6 cellular contexts compared by ENCODE assay signal in the genomic region with DNA sequence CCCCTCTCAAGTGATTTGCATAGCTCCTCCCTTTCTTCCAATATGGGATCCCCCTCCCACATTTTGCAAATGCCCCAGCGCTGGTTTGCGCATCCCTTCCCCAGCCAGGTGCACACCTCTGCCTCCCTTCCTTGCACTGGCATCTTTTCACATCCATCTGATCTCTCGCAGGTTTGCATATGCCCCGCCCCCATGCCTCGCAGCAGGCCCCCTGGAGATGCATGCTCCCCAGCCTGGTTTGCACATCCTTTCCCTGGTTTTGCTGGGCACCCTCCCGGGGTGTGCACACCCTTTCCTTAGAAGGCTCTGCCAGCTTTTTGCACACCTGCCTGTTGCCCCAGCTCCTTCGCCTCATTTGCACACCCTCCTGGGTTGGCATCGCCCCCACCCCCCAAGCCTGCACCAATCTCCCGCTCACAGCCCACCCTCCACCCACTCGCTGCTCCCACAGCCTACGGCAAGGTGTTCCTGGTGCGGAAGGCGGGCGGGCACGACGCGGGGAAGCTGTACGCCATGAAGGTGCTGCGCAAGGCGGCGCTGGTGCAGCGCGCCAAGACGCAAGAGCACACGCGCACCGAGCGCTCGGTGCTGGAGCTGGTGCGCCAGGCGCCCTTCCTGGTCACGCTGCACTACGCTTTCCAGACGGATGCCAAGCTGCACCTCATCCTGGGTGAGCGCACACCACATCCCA. TPM values are rescaled to one million over a fixed set of nuclear protein-coding genes. Genes with fewer than 3 reads are reported as not detected.
DNase-seq lines count a peak whose midpoint lies in the region; ATAC-seq and TF ChIP-seq lines count a peak whose summit lies in the region.

No MANE protein-coding gene starts in this region.

- H3K27me3 Mint-ChIP-seq in activated T-helper 1 cell treated with anti-CD3 and anti-CD28 coated beads, Interleukin-12 subunit alpha, Interleukin-12 subunit beta, Interleukin-2, Interleukin-4 antibody, amounts not matched to agents 30 ng/mL and 10 ng/mL and 1 ng/mL, durations not matched to agents 14 hours and 24 hours and 36 hours (ENCODE audit: insufficient read depth): no peaks in the 10 kb centered on the region

- TF ChIP-seq CTCF in HFF-Myc (IDR thresholded peaks at IDR 0.05; ENCODE audit: low read depth, low read length, missing control alignments): no peak
- TF ChIP-seq CTCF in left lung (IDR thresholded peaks at IDR 0.05): no peak

- H3K9me3 Mint-ChIP-seq in activated T-helper 1 cell treated with anti-CD3 and anti-CD28 coated beads, Interleukin-12 subunit alpha, Interleukin-12 subunit beta, Interleukin-2, Interleukin-4 antibody, amounts not matched to agents 30 ng/mL and 10 ng/mL and 1 ng/mL, durations not matched to agents 14 hours and 24 hours and 36 hours: no peaks in the 10 kb centered on the region

- H3K36me3 Mint-ChIP-seq in activated T-helper 1 cell treated with anti-CD3 and anti-CD28 coated beads, Interleukin-12 subunit alpha, Interleukin-12 subunit beta, Interleukin-2, Interleukin-4 antibody, amounts not matched to agents 30 ng/mL and 10 ng/mL and 1 ng/mL, durations not matched to agents 14 hours and 24 hours and 36 hours (ENCODE audit: low read depth): peaks cover 37% of the 10 kb centered on the region

- H3K4me1 Mint-ChIP-seq in activated T-helper 1 cell treated with anti-CD3 and anti-CD28 coated beads, Interleukin-12 subunit alpha, Interleukin-12 subunit beta, Interleukin-2, Interleukin-4 antibody, amounts not matched to agents 30 ng/mL and 10 ng/mL and 1 ng/mL, durations not matched to agents 14 hours and 24 hours and 36 hours (ENCODE audit: low read depth): peaks cover 30% of the 10 kb centered on the region

- no peaks in the 10 kb centered on the region for H3K27me3 ChIP-seq in left lung

- peak overlapping the region; percentile 85 for H3K27ac Mint-ChIP-seq in activated T-helper 1 cell treated with anti-CD3 and anti-CD28 coated beads, Interleukin-12 subunit alpha, Interleukin-12 subunit beta, Interleukin-2, Interleukin-4 antibody, amounts not matched to agents 30 ng/mL and 10 ng/mL and 1 ng/mL, durations not matched to agents 14 hours and 24 hours and 36 hours

- peak overlapping the region; percentile 94 for H3K4me3 Mint-ChIP-seq in activated T-helper 1 cell treated with anti-CD3 and anti-CD28 coated beads, Interleukin-12 subunit alpha, Interleukin-12 subunit beta, Interleukin-2, Interleukin-4 antibody, amounts not matched to agents 30 ng/mL and 10 ng/mL and 1 ng/mL, durations not matched to agents 14 hours and 24 hours and 36 hours

- intact Hi-C loops in activated T-helper 1 cell treated with anti-CD3 and anti-CD28 coated beads, Interleukin-12 subunit alpha, Interleukin-12 subunit beta, Interleukin-2, Interleukin-4 antibody, amounts not matched to agents 30 ng/mL and 10 ng/mL and 1 ng/mL, durations not matched to agents 14 hours and 24 hours and 36 hours (cut with micrococcal nuclease): loop anchor here (1.0 to 5.0 kb wide), 4 partner anchors 18 to 108 kb away; partner anchors contain the start of genes ESRRA, PLCB3 and TRMT112
- intact Hi-C loops in left lung (cut with DNase I): no loop called here

- H3K9me3 ChIP-seq in left lung: no peaks in the 10 kb centered on the region

- peaks cover 19 to 50% of the 10 kb centered on the region in 2 donors for H3K4me1 ChIP-seq in left lung

- H3K27ac ChIP-seq in left lung: peak overlapping the region in 1 of 2 donors; percentile 87

- DNase-seq in HFF-Myc (ENCODE audit: extremely low read depth, low read depth): no peak
- DNase-seq in activated T-helper 1 cell treated with anti-CD3 and anti-CD28 coated beads, Interleukin-12 subunit alpha, Interleukin-12 subunit beta, Interleukin-2, Interleukin-4 antibody, amounts not matched to agents 30 ng/mL and 10 ng/mL and 1 ng/mL, durations not matched to agents 14 hours and 24 hours and 36 hours (ENCODE audit: low spot score): no peak
- DNase-seq in left lung: peak in 1 of 2 donors; percentile 85
- DNase-seq in islet precursor cell: no peak

- peaks cover 0 to 55% of the 10 kb centered on the region in 2 donors for H3K36me3 ChIP-seq in left lung

- H3K4me3 ChIP-seq in HFF-Myc (replicated peaks; ENCODE audit: low read depth, low read length): peak overlapping the region; percentile 81
- H3K4me3 ChIP-seq in left lung: peak overlapping the region; percentile 86 to 94

- ATAC-seq in left lung (peak; percentile 15), HG03460 (IDR thresholded peaks at IDR 0.05; ENCODE audit: unreplicated experiment) (no peak), HG03039 (IDR thresholded peaks at IDR 0.05; ENCODE audit: unreplicated experiment) (no peak)

RNA-seq across cellular contexts. Expression of gene RPS6KA4, which starts 0.9 kb away (rescaled TPM):
- total RNA-seq in activated T-helper 1 cell treated with anti-CD3 and anti-CD28 coated beads, Interleukin-12 subunit alpha, Interleukin-12 subunit beta, Interleukin-2, Interleukin-4 antibody, amounts not matched to agents 30 ng/mL and 10 ng/mL and 1 ng/mL, durations not matched to agents 14 hours and 24 hours and 36 hours: 38.3 and 46.0 TPM in 2 replicates
- total RNA-seq in left lung: 10 to 100 TPM; 37.1 to 57.6 TPM

RNA-seq across cellular contexts. Expression of gene CCDC88B, which starts 19.9 kb away (rescaled TPM):
- 133 and 137 TPM in 2 replicates for total RNA-seq in activated T-helper 1 cell treated with anti-CD3 and anti-CD28 coated beads, Interleukin-12 subunit alpha, Interleukin-12 subunit beta, Interleukin-2, Interleukin-4 antibody, amounts not matched to agents 30 ng/mL and 10 ng/mL and 1 ng/mL, durations not matched to agents 14 hours and 24 hours and 36 hours
- 10 to 100 TPM; 12.1 to 35.7 TPM for total RNA-seq in left lung

RNA-seq across cellular contexts. Expression of gene PRDX5, which starts 41.9 kb away (rescaled TPM):
- total RNA-seq in activated T-helper 1 cell treated with anti-CD3 and anti-CD28 coated beads, Interleukin-12 subunit alpha, Interleukin-12 subunit beta, Interleukin-2, Interleukin-4 antibody, amounts not matched to agents 30 ng/mL and 10 ng/mL and 1 ng/mL, durations not matched to agents 14 hours and 24 hours and 36 hours: 89.0 and 100 TPM in 2 replicates
- total RNA-seq in left lung: 100 to 1,000 TPM; 165 to 208 TPM

RNA-seq across cellular contexts. Expression of gene TRMT112, which starts 42.5 kb away (rescaled TPM):
- total RNA-seq in activated T-helper 1 cell treated with anti-CD3 and anti-CD28 coated beads, Interleukin-12 subunit alpha, Interleukin-12 subunit beta, Interleukin-2, Interleukin-4 antibody, amounts not matched to agents 30 ng/mL and 10 ng/mL and 1 ng/mL, durations not matched to agents 14 hours and 24 hours and 36 hours: 307 and 312 TPM in 2 replicates
- total RNA-seq in left lung: 100 to 1,000 TPM; 178 to 196 TPM

RNA-seq across cellular contexts. Expression of gene ESRRA, which starts 54.5 kb away (rescaled TPM):
- 64.4 and 67.3 TPM in 2 replicates for total RNA-seq in activated T-helper 1 cell treated with anti-CD3 and anti-CD28 coated beads, Interleukin-12 subunit alpha, Interleukin-12 subunit beta, Interleukin-2, Interleukin-4 antibody, amounts not matched to agents 30 ng/mL and 10 ng/mL and 1 ng/mL, durations not matched to agents 14 hours and 24 hours and 36 hours
- 10 to 100 TPM; 42.8 to 60.1 TPM for total RNA-seq in left lung
